Comparison of ENCODE assay signal across 21 cellular contexts in genomic region chrX:37420179-37420578, GRCh38.
DNase-seq lines count a peak whose midpoint lies in the region; ATAC-seq and TF ChIP-seq lines count a peak whose summit lies in the region.
"Had no signal": no experiment of that assay in that cellular context is flagged by ENCODE, and none has a peak within 500 bp of the region (broad histone marks: within the 10 kb centered on the region; RNA-seq: fewer than 3 reads in every experiment).

No MANE protein-coding gene starts in this region.

- DNase-seq in HCEC 1CT: peak; percentile 20
- peak; percentile 64 for DNase-seq in amniotic epithelial cell (ENCODE audit: low read depth)
- DNase-seq in fibroblast of mammary gland (ENCODE audit: low read depth): peak; percentile 41
- peak; percentile 42 for DNase-seq in skeletal muscle cell (ENCODE audit: low read depth)
- no peak for DNase-seq in pons (ENCODE audit: low spot score)
- DNase-seq: ACHN, AML-193, DMS79 treated with DMSO at 0.1 percent for 48 hours, GDM1, Karpas-422, NCI-H187, NCI-H2107, NCI-H510A, NCI-H748 treated with DMSO at 0.1 percent for 48 hours, SHP77 treated with DMSO at 0.1 percent for 48 hours, T-cell had no signal

- ATAC-seq in HG03565 (IDR thresholded peaks at IDR 0.05; ENCODE audit: unreplicated experiment) (no peak), HG03378 (IDR thresholded peaks at IDR 0.05; ENCODE audit: unreplicated experiment) (no peak), HG02970 (IDR thresholded peaks at IDR 0.05; ENCODE audit: low FRiP score, unreplicated experiment) (no peak)
- ATAC-seq: SK-N-SH treated with all-trans-retinoic acid at 6 μM for 48 hours, T-cell had no signal

- no peak for TF ChIP-seq CTCF in fibroblast of mammary gland (conservative IDR thresholded peaks at IDR 0.05; ENCODE audit: control insufficient read depth, insufficient read depth, low read depth, low read length)

- H3K4me3 ChIP-seq in fibroblast of mammary gland (ENCODE audit: control insufficient read depth, low read depth, low read length): no peak overlapping the region
- no peak overlapping the region for H3K4me3 ChIP-seq in skeletal muscle cell (ENCODE audit: low read depth, low read length)
- H3K4me3 ChIP-seq: HAP-1 had no signal
